In the genomic region with DNA sequence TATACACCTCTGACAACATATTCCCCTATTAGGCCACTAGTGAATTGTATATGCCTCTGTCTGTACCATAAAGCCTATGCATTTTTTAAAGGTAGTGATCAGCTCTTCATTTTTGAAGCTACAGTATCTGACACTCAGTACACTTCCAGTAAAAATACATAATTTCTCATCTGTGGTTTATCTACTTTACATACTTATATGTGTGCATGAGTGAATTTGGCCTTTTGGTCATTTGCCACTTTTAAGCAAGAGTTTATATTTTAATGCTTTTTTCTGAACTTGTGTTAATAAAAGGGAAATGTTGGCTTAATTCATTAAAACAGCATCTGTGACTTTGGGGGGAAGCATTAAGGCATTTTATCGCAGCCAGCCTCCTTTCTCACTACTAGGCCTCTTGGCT, we compare ENCODE assay signal across 15 cellular contexts. TPM values are rescaled to one million over a fixed set of nuclear protein-coding genes. Genes with fewer than 3 reads are reported as not detected.
DNase-seq lines count a peak whose midpoint lies in the region; ATAC-seq and TF ChIP-seq lines count a peak whose summit lies in the region.
"Had no signal": no experiment of that assay in that cellular context is flagged by ENCODE, and none has a peak within 500 bp of the region (broad histone marks: within the 10 kb centered on the region; RNA-seq: fewer than 3 reads in every experiment).

No MANE protein-coding gene starts in this region.

- POLR2A ChIA-PET in activated CD4-positive, alpha-beta T cell treated with anti-CD3 and anti-CD28 coated beads for 36 hours (lab: Charles Lee) = interaction anchor here (0.6 to 1.4 kb wide), 2 partner anchors 13 to 47 kb away, joined by 3 to 5 read pairs; no protein-coding TSS in a partner anchor
- POLR2A ChIA-PET in activated CD4-positive, alpha-beta memory T cell treated with anti-CD3 and anti-CD28 coated beads, Interleukin-2, amount 10 ng/mL, durations not matched to agents 7 days and 5 days (lab: Charles Lee) = interaction anchor here (1.4 to 8.5 kb wide), 2 partner anchors 43 to 47 kb away, joined by 3 to 148 read pairs; a partner anchor contains a TSS

- intact Hi-C loops in activated CD4-positive, alpha-beta T cell treated with anti-CD3 and anti-CD28 coated beads for 36 hours (cut with DNase I, micrococcal nuclease) = no loop called here
- intact Hi-C loops in natural killer cell (cut with micrococcal nuclease) = no loop called here

- peaks cover 48% of the 10 kb centered on the region for H3K36me3 Mint-ChIP-seq in activated CD4-positive, alpha-beta T cell treated with anti-CD3 and anti-CD28 coated beads for 36 hours (ENCODE audit: low read depth)
- peaks cover 49% of the 10 kb centered on the region for H3K36me3 Mint-ChIP-seq in activated CD4-positive, alpha-beta memory T cell treated with anti-CD3 and anti-CD28 coated beads, Interleukin-2, amount 10 ng/mL, durations not matched to agents 7 days and 5 days (ENCODE audit: low read depth)
- no peaks in the 10 kb centered on the region for H3K36me3 Mint-ChIP-seq in natural killer cell

- ATAC-seq in activated CD4-positive, alpha-beta T cell treated with anti-CD3 and anti-CD28 coated beads for 36 hours = no peak
- ATAC-seq in GM18861 (IDR thresholded peaks at IDR 0.05; ENCODE audit: unreplicated experiment) (peak; percentile 15), natural killer cell (no peak), SK-N-SH treated with all-trans-retinoic acid at 6 μM for 48 hours (no peak), GM19035 (IDR thresholded peaks at IDR 0.05; ENCODE audit: unreplicated experiment) (no peak), GM21737 (IDR thresholded peaks at IDR 0.05; ENCODE audit: unreplicated experiment) (no peak)
- ATAC-seq: A549, body of pancreas had no signal

- no peak for TF ChIP-seq CTCF in natural killer cell (IDR thresholded peaks at IDR 0.05)

- CTCF ChIA-PET in activated CD4-positive, alpha-beta T cell treated with anti-CD3 and anti-CD28 coated beads for 36 hours (lab: Charles Lee) = interaction anchor here (0.6 to 4.2 kb wide), 2 partner anchors 39 to 46 kb away, joined by 3 to 28 read pairs; a partner anchor contains a TSS
- CTCF ChIA-PET in activated CD4-positive, alpha-beta memory T cell treated with anti-CD3 and anti-CD28 coated beads, Interleukin-2, amount 10 ng/mL, durations not matched to agents 7 days and 5 days (lab: Charles Lee) = no interaction called here

- DNase-seq in activated CD4-positive, alpha-beta T cell treated with anti-CD3 and anti-CD28 coated beads for 36 hours = no peak
- no peak for DNase-seq in activated CD4-positive, alpha-beta T cell treated with anti-CD3 and anti-CD28 coated beads, Interleukin-2, amount 50 U/mL, for 1 hour
- DNase-seq in activated CD4-positive, alpha-beta memory T cell treated with anti-CD3 and anti-CD28 coated beads, Interleukin-2, amount 10 ng/mL, durations not matched to agents 7 days and 5 days = no peak
- no peak for DNase-seq in natural killer cell
- DNase-seq: activated naive CD4-positive, alpha-beta T cell; body of pancreas; gastrocnemius medialis; NCI-H187; SJCRH30 had no signal

- H3K27ac Mint-ChIP-seq in activated CD4-positive, alpha-beta T cell treated with anti-CD3 and anti-CD28 coated beads for 36 hours = peak overlapping the region; percentile 76
- H3K27ac Mint-ChIP-seq in activated CD4-positive, alpha-beta memory T cell treated with anti-CD3 and anti-CD28 coated beads, Interleukin-2, amount 10 ng/mL, durations not matched to agents 7 days and 5 days = peak overlapping the region; percentile 94
- peak overlapping the region; percentile 73 to 82 for H3K27ac Mint-ChIP-seq in natural killer cell

- no peak overlapping the region for H3K4me3 Mint-ChIP-seq in activated CD4-positive, alpha-beta T cell treated with anti-CD3 and anti-CD28 coated beads for 36 hours
- H3K4me3 Mint-ChIP-seq in activated CD4-positive, alpha-beta memory T cell treated with anti-CD3 and anti-CD28 coated beads, Interleukin-2, amount 10 ng/mL, durations not matched to agents 7 days and 5 days = no peak overlapping the region
- no peak overlapping the region for H3K4me3 Mint-ChIP-seq in natural killer cell

- H3K27me3 Mint-ChIP-seq in activated CD4-positive, alpha-beta T cell treated with anti-CD3 and anti-CD28 coated beads for 36 hours = no peaks in the 10 kb centered on the region
- no peaks in the 10 kb centered on the region for H3K27me3 Mint-ChIP-seq in activated CD4-positive, alpha-beta memory T cell treated with anti-CD3 and anti-CD28 coated beads, Interleukin-2, amount 10 ng/mL, durations not matched to agents 7 days and 5 days
- H3K27me3 Mint-ChIP-seq in natural killer cell (ENCODE audit: low read depth in 2 of 2) = no peaks in the 10 kb centered on the region

- no peaks in the 10 kb centered on the region for H3K9me3 Mint-ChIP-seq in activated CD4-positive, alpha-beta T cell treated with anti-CD3 and anti-CD28 coated beads for 36 hours (ENCODE audit: low read depth)
- H3K9me3 Mint-ChIP-seq in activated CD4-positive, alpha-beta memory T cell treated with anti-CD3 and anti-CD28 coated beads, Interleukin-2, amount 10 ng/mL, durations not matched to agents 7 days and 5 days = no peaks in the 10 kb centered on the region
- H3K9me3 Mint-ChIP-seq in natural killer cell = no peaks in the 10 kb centered on the region

- H3K4me1 Mint-ChIP-seq in activated CD4-positive, alpha-beta T cell treated with anti-CD3 and anti-CD28 coated beads for 36 hours = peaks cover 60% of the 10 kb centered on the region
- peaks cover 65% of the 10 kb centered on the region for H3K4me1 Mint-ChIP-seq in activated CD4-positive, alpha-beta memory T cell treated with anti-CD3 and anti-CD28 coated beads, Interleukin-2, amount 10 ng/mL, durations not matched to agents 7 days and 5 days
- H3K4me1 Mint-ChIP-seq in natural killer cell = peaks cover 46 to 48% of the 10 kb centered on the region in 2 donors

TF ChIP-seq in SK-N-SH treated with all-trans-retinoic acid at 6 μM for 48 hours, 23 proteins besides CTCF, POLR2A, EP300 and RAD21 (continues in another document):
- no peak for TF ChIP-seq ESRRG (CRISPR knock-in tag; IDR thresholded peaks at IDR 0.05)
- TF ChIP-seq ZC3H10 (CRISPR knock-in tag; IDR thresholded peaks at IDR 0.05) = no peak
- TF ChIP-seq TOX (CRISPR knock-in tag; IDR thresholded peaks at IDR 0.05; ENCODE audit: borderline replicate concordance) = no peak
- no peak for TF ChIP-seq ZNF8 (CRISPR knock-in tag; IDR thresholded peaks at IDR 0.05)
- TF ChIP-seq ARNTL (CRISPR knock-in tag; IDR thresholded peaks at IDR 0.05; ENCODE audit: borderline replicate concordance, low read depth) = no peak
- TF ChIP-seq PPARA (CRISPR knock-in tag; IDR thresholded peaks at IDR 0.05; ENCODE audit: borderline replicate concordance) = no peak
- TF ChIP-seq ZFP3 (CRISPR knock-in tag; IDR thresholded peaks at IDR 0.05) = no peak
- no peak for TF ChIP-seq GLIS3 (CRISPR knock-in tag; IDR thresholded peaks at IDR 0.05)
- no peak for TF ChIP-seq SNAI2 (CRISPR knock-in tag; IDR thresholded peaks at IDR 0.05)
- no peak for TF ChIP-seq CSDC2 (CRISPR knock-in tag; IDR thresholded peaks at IDR 0.05)
- TF ChIP-seq, protein P1, sequence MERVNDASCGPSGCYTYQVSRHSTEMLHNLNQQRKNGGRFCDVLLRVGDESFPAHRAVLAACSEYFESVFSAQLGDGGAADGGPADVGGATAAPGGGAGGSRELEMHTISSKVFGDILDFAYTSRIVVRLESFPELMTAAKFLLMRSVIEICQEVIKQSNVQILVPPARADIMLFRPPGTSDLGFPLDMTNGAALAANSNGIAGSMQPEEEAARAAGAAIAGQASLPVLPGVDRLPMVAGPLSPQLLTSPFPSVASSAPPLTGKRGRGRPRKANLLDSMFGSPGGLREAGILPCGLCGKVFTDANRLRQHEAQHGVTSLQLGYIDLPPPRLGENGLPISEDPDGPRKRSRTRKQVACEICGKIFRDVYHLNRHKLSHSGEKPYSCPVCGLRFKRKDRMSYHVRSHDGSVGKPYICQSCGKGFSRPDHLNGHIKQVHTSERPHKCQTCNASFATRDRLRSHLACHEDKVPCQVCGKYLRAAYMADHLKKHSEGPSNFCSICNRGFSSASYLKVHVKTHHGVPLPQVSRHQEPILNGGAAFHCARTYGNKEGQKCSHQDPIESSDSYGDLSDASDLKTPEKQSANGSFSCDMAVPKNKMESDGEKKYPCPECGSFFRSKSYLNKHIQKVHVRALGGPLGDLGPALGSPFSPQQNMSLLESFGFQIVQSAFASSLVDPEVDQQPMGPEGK (CRISPR knock-in tag; IDR thresholded peaks at IDR 0.05; ENCODE audit: borderline replicate concordance) = no peak
- no peak for TF ChIP-seq ZFP30 (CRISPR knock-in tag; IDR thresholded peaks at IDR 0.05)
- TF ChIP-seq TCF4 (CRISPR knock-in tag; IDR thresholded peaks at IDR 0.05; ENCODE audit: borderline replicate concordance) = no peak
- no peak for TF ChIP-seq ISL1 (CRISPR knock-in tag; IDR thresholded peaks at IDR 0.05)
- TF ChIP-seq, protein P2, sequence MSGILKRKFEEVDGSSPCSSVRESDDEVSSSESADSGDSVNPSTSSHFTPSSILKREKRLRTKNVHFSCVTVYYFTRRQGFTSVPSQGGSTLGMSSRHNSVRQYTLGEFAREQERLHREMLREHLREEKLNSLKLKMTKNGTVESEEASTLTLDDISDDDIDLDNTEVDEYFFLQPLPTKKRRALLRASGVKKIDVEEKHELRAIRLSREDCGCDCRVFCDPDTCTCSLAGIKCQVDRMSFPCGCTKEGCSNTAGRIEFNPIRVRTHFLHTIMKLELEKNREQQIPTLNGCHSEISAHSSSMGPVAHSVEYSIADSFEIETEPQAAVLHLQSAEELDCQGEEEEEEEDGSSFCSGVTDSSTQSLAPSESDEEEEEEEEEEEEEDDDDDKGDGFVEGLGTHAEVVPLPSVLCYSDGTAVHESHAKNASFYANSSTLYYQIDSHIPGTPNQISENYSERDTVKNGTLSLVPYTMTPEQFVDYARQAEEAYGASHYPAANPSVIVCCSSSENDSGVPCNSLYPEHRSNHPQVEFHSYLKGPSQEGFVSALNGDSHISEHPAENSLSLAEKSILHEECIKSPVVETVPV (CRISPR knock-in tag; IDR thresholded peaks at IDR 0.05) = no peak
- no peak for TF ChIP-seq BACH2 (CRISPR knock-in tag; IDR thresholded peaks at IDR 0.05; ENCODE audit: borderline replicate concordance)
- no peak for TF ChIP-seq ZNF565 (CRISPR knock-in tag; conservative IDR thresholded peaks at IDR 0.05; ENCODE audit: low read depth)

RNA-seq across cellular contexts. Expression of a gene that starts 47.8 kb away (rescaled TPM):
- total RNA-seq in activated CD4-positive, alpha-beta T cell treated with anti-CD3 and anti-CD28 coated beads for 36 hours = 10 to 100 TPM; 31.7 to 32.0 TPM
- total RNA-seq in activated CD4-positive, alpha-beta memory T cell treated with anti-CD3 and anti-CD28 coated beads, Interleukin-2, amount 10 ng/mL, durations not matched to agents 7 days and 5 days = 10 to 100 TPM; 69.4 to 72.1 TPM
- 10 to 100 TPM; 36.3 to 63.1 (median 59.9) TPM for total RNA-seq in natural killer cell
- total RNA-seq: G401 had no signal
